1 cellular context compared by ENCODE assay signal in the genomic region with DNA sequence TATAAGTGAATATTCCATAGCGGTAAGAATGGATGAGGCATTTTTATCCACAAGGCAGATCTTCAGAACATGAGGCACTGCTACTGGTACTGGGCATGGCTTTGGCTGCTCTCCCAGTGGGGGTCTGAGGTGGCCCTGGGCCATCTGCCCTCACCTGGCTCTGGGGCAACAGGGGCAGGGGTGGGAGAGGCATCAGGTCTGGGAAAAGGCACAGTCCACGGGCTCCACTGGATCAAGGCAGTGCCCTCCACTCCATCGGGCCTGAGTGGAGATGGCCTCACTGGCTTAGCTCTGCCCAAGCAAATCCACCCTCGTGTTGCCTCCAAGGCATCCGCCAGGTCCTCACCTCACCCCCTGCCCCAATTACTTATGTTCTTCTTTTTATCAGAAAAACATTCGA.
TF ChIP-seq lines count a peak whose summit lies in the region.

No MANE protein-coding gene starts in this region.

TF ChIP-seq in WTC11, 78 proteins besides CTCF, POLR2A, EP300 and RAD21 (continued from another document):
- TF ChIP-seq USF1 (CRISPR knock-in tag; IDR thresholded peaks at IDR 0.05) (no peak), ESRRA (CRISPR knock-in tag; IDR thresholded peaks at IDR 0.05; ENCODE audit: borderline replicate concordance) (no peak), CREM (CRISPR knock-in tag; IDR thresholded peaks at IDR 0.05) (no peak)
- TF ChIP-seq, protein P1, sequence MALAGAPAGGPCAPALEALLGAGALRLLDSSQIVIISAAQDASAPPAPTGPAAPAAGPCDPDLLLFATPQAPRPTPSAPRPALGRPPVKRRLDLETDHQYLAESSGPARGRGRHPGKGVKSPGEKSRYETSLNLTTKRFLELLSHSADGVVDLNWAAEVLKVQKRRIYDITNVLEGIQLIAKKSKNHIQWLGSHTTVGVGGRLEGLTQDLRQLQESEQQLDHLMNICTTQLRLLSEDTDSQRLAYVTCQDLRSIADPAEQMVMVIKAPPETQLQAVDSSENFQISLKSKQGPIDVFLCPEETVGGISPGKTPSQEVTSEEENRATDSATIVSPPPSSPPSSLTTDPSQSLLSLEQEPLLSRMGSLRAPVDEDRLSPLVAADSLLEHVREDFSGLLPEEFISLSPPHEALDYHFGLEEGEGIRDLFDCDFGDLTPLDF (CRISPR knock-in tag; IDR thresholded peaks at IDR 0.05), result no peak
